In the genomic region with DNA sequence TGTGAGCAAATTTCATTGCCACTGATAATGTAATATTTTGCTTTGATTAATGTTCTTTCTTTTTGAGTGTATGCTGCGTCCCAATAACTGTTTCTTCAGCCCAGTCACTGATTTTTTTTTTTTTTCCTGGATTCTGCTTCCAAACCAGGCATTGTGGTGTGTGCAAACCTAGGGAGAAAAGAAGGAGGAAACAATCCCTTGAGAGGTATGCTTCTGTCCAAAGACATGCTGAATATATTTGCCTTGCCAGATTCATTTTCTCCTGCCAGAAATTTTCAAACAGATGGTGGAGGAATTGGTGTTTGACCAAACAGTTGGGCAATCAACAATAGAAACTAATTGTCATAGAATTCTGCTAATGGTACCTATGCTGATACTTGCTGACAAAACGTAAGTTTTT, we compare ENCODE assay signal across 23 cellular contexts.
"Had no signal": no experiment of that assay in that cellular context is flagged by ENCODE, and none has a peak within 500 bp of the region (broad histone marks: within the 10 kb centered on the region; RNA-seq: fewer than 3 reads in every experiment).

No MANE protein-coding gene starts in this region.

- H3K27me3 ChIP-seq: foreskin keratinocyte, hepatocyte, tibial artery, upper lobe of left lung, uterus had no signal

- H3K4me3 ChIP-seq: hepatocyte, lung, prostate gland, right lobe of liver, spleen, tibial artery, upper lobe of left lung, uterus had no signal

- H3K79me2 ChIP-seq: hepatocyte, parathyroid adenoma had no signal

- H2AFZ ChIP-seq: hepatocyte, parathyroid adenoma had no signal

- H3K4me1 ChIP-seq: foreskin keratinocyte, parathyroid adenoma, prostate gland, right lobe of liver, spleen, tibial artery, upper lobe of left lung, uterus had no signal

- H3K36me3 ChIP-seq: prostate gland, right lobe of liver, spleen, tibial artery, upper lobe of left lung, uterus had no signal

- H3K9me3 ChIP-seq: prostate gland, right lobe of liver, spleen, tibial artery, upper lobe of left lung, uterus had no signal

- ATAC-seq: esophagus mucosa; foreskin keratinocyte; left colon; left ventricle myocardium superior; natural killer cell treated with Interleukin-12 subunit alpha and Interleukin-12 subunit beta and Interleukin-15 and Interleukin-18, amount 100 ng/mL, for 72 hours; right lobe of liver; stimulated activated memory B cell treated with anti-CD40 and anti-IgM and Interleukin-4, amounts not matched to agents 10 μg/mL and 1 μg/mL and 100 μg/mL, for 72 hours had no signal

- DNase-seq: effector memory CD4-positive, alpha-beta T cell; foreskin keratinocyte; kidney; left colon; left ventricle myocardium superior; mesenchymal stem cell; midbrain; retina; right lobe of liver; spleen; stimulated activated CD4-positive, alpha-beta T cell treated with anti-CD3 and anti-CD28 coated beads, Interleukin-15, amount 100 ng/mL, for 24 hours; stimulated activated CD4-positive, alpha-beta T cell treated with anti-CD3 and anti-CD28 coated beads, Interleukin-1b, Interleukin-23, amount 100 ng/mL, for 48 hours; stimulated activated CD4-positive, alpha-beta T cell treated with anti-CD3 and anti-CD28 coated beads, Interleukin-4, amount 100 ng/mL, for 24 hours; tibial artery; upper lobe of left lung; uterus had no signal

- H3K27ac ChIP-seq: foreskin keratinocyte, hepatocyte, parathyroid adenoma, prostate gland, right lobe of liver, spleen, tibial artery, upper lobe of left lung, uterus had no signal

- H3K4me2 ChIP-seq: hepatocyte had no signal

- H3K9ac ChIP-seq: parathyroid adenoma had no signal
